Comparison of ENCODE assay signal across 18 cellular contexts in genomic region chr20:40667503-40667902, GRCh38. TPM values are rescaled to one million over a fixed set of nuclear protein-coding genes. Genes with fewer than 3 reads are reported as not detected.
DNase-seq lines count a peak whose midpoint lies in the region; ATAC-seq, FAIRE-seq and TF ChIP-seq lines count a peak whose summit lies in the region.
"Had no signal": no experiment of that assay in that cellular context is flagged by ENCODE, and none has a peak within 500 bp of the region (broad histone marks: within the 10 kb centered on the region; RNA-seq: fewer than 3 reads in every experiment).

No MANE protein-coding gene starts in this region.

- peak overlapping the region; percentile 13; the same call in 1 of the 2 replicates for H2BK15ac ChIP-seq in H1 (ENCODE audit: low read length)

- no peak overlapping the region for H3K56ac ChIP-seq in H1 (replicated peaks; ENCODE audit: insufficient read length, low read depth, low read length)

- H4K5ac ChIP-seq in H1 (ENCODE audit: insufficient read length, low read depth, low read length) = no peak overlapping the region

- no peak overlapping the region for H3K4ac ChIP-seq in H1 (replicated peaks; ENCODE audit: insufficient read length, low read depth, low read length)

- TF ChIP-seq EP300 in H1 (IDR thresholded peaks at IDR 0.05; ENCODE audit: borderline replicate concordance in 1 of 2, low read depth in 2 of 2, low read length in 2 of 2) = no peak

- peak; percentile 78 for FAIRE-seq in GM12891 (lab: Jason Lieb, UNC)
- peak; percentile 100 for FAIRE-seq in HTR-8/SVneo (lab: Jason Lieb, UNC)
- no peak for FAIRE-seq in H1 (lab: Jason Lieb, UNC)
- FAIRE-seq: GM12892 had no signal

- H3K18ac ChIP-seq in H1 (ENCODE audit: extremely low read depth, low read length) = no peak overlapping the region

- H2AK5ac ChIP-seq in H1 (ENCODE audit: low read depth, low read length) = 0 out of 2 replicates have a peak overlapping the region, but pooled peaks have one; percentile 47

- no peak overlapping the region for H3K9ac ChIP-seq in H1 (replicated peaks in 1 of 4; ENCODE audit: extremely low read depth in 1 of 4, low read depth in 3 of 4, low read length in 3 of 4)
- H3K9ac ChIP-seq: BLaER1 treated with 17β-estradiol and CSF1 and Interleukin-3, amounts not matched to agents 10 nM and 100 nM; KMS-11 had no signal

- H3K23ac ChIP-seq in H1 (ENCODE audit: insufficient read length) = no peak overlapping the region

- no peak overlapping the region; the same call in 1 of the 2 replicates for H2BK20ac ChIP-seq in H1 (ENCODE audit: low read length)

- POLR2A ChIA-PET in H1 (lab: Charles Lee; ENCODE audit: partially characterized antibody) = no interaction called here

- H3K23me2 ChIP-seq in H1 (ENCODE audit: low read depth, low read length) = peaks cover 5% of the 10 kb centered on the region; the same call in 1 of the 2 replicates

- H3K9me3 ChIP-seq in H1 (ENCODE audit: insufficient read depth in 2 of 2, low read depth in 1 of 2, low read length in 1 of 2) (no peaks in the 10 kb centered on the region), heart left ventricle (no peaks in the 10 kb centered on the region)
- H3K9me3 ChIP-seq: BLaER1 treated with 17β-estradiol and CSF1 and Interleukin-3, amounts not matched to agents 10 nM and 100 nM had no signal

- TF ChIP-seq POLR2A in GM12891 (IDR thresholded peaks at IDR 0.05; ENCODE audit: low read depth, low read length) (no peak), H1 (IDR thresholded peaks at IDR 0.05; ENCODE audit: control extremely low read depth in 1 of 2, low read depth in 2 of 2, low read length in 2 of 2) (no peak), heart left ventricle (IDR thresholded peaks at IDR 0.05) (no peak)

- WGBS in H1 (ENCODE audit: extremely low coverage in 1 of 2, insufficient coverage in 1 of 2, insufficient read length in 1 of 2, insufficient replicate concordance in 2 of 2, low coverage in 1 of 2, low lambda C conversion rate in 2 of 2, missing lambda C conversion rate in 1 of 2), 2 experiments = 95% methylated on average over 3 of the region's 3 CpGs; no CpG with 5 or more reads in 1 of the 2 experiments
- 92 to 95% (median 93%) methylated on average over 3 of the region's 3 CpGs for WGBS in heart left ventricle, 4 donors

- CTCF ChIA-PET in H1 (lab: Charles Lee; ENCODE audit: partially characterized antibody) = no interaction called here

- H2BK120ac ChIP-seq in H1 (replicated peaks; ENCODE audit: low read depth, low read length) = no peak overlapping the region

- H2BK5ac ChIP-seq in H1 (ENCODE audit: low read depth, low read length) = peak overlapping the region; percentile 32; the same call in 1 of the 2 replicates

- no peak overlapping the region for H2AFZ ChIP-seq in H1 (ENCODE audit: low read length)

- H3K27ac ChIP-seq in H1 (ENCODE audit: low read depth, low read length) = no peak overlapping the region
- H3K27ac ChIP-seq in heart left ventricle = no peak overlapping the region
- H3K27ac ChIP-seq: BLaER1 treated with 17β-estradiol and CSF1 and Interleukin-3, amounts not matched to agents 10 nM and 100 nM; KMS-11 had no signal

- peaks cover 0 to 2% of the 10 kb centered on the region in 2 experiments for H4K20me1 ChIP-seq in H1 (replicated peaks in 1 of 2; ENCODE audit: control insufficient read depth in 1 of 2, insufficient read depth in 2 of 2, low read length in 2 of 2)
- H4K20me1 ChIP-seq: BLaER1 treated with 17β-estradiol and CSF1 and Interleukin-3, amounts not matched to agents 10 nM and 100 nM had no signal

- H3K14ac ChIP-seq in H1 (ENCODE audit: insufficient read length) = no peak overlapping the region

- H3K79me1 ChIP-seq in H1 (ENCODE audit: low read depth, low read length) = no peaks in the 10 kb centered on the region

- H3K36me3 ChIP-seq in H1 (ENCODE audit: control insufficient read depth in 2 of 4, insufficient read depth in 4 of 4, low read length in 3 of 4) = no peaks in the 10 kb centered on the region
- no peaks in the 10 kb centered on the region for H3K36me3 ChIP-seq in heart left ventricle
- H3K36me3 ChIP-seq: BLaER1 treated with 17β-estradiol and CSF1 and Interleukin-3, amounts not matched to agents 10 nM and 100 nM had no signal

- H3K4me2 ChIP-seq in H1 (ENCODE audit: insufficient read depth in 1 of 2, low read depth in 2 of 2, low read length in 2 of 2) = no peak overlapping the region
- H3K4me2 ChIP-seq: BLaER1 treated with 17β-estradiol and CSF1 and Interleukin-3, amounts not matched to agents 10 nM and 100 nM; KMS-11 had no signal

- no peaks in the 10 kb centered on the region for H3K27me3 ChIP-seq in H1 (replicated peaks in 1 of 4; ENCODE audit: control insufficient read depth in 3 of 4, extremely low read depth in 1 of 4, insufficient read depth in 3 of 4, low read length in 3 of 4)
- H3K27me3 ChIP-seq in heart left ventricle = peaks cover 0 to 1% (median 0%) of the 10 kb centered on the region in 9 donors
- H3K27me3 ChIP-seq: BLaER1 treated with 17β-estradiol and CSF1 and Interleukin-3, amounts not matched to agents 10 nM and 100 nM had no signal

- intact Hi-C loops in heart left ventricle (cut with DNase I) = no loop called here

- H4K8ac ChIP-seq in H1 (ENCODE audit: extremely low read depth, insufficient read depth, low read length) = no peak overlapping the region

- H3K4me3 ChIP-seq in H1 (ENCODE audit: extremely low read depth in 1 of 4, insufficient read depth in 2 of 4, low read depth in 3 of 4, low read length in 4 of 4) (no peak overlapping the region), heart left ventricle (no peak overlapping the region)
- H3K4me3 ChIP-seq: BLaER1 treated with 17β-estradiol and CSF1 and Interleukin-3, amounts not matched to agents 10 nM and 100 nM had no signal

- H2BK12ac ChIP-seq in H1 (ENCODE audit: low read depth, low read length) = peak overlapping the region; percentile 40; the same call in 1 of the 2 replicates

- H4K91ac ChIP-seq in H1 (replicated peaks; ENCODE audit: insufficient read length, low read length) = peak overlapping the region; percentile 5

- H3K4me1 ChIP-seq in H1 (replicated peaks in 1 of 4; ENCODE audit: control insufficient read depth in 3 of 4, insufficient read depth in 4 of 4, low read length in 3 of 4) = no peaks in the 10 kb centered on the region; a peak in 1 of 7 replicates
- H3K4me1 ChIP-seq in heart left ventricle = no peaks in the 10 kb centered on the region
- H3K4me1 ChIP-seq: BLaER1 treated with 17β-estradiol and CSF1 and Interleukin-3, amounts not matched to agents 10 nM and 100 nM had no signal

- no peak for TF ChIP-seq RAD21 in H1 (IDR thresholded peaks at IDR 0.05 in 1 of 2, conservative IDR thresholded peaks at IDR 0.05 in 1 of 2; ENCODE audit: low read depth in 2 of 2, low read length in 2 of 2)

- DNase-seq in GM12891 (ENCODE audit: insufficient read length, low spot score) (no peak), HTR-8/SVneo (ENCODE audit: insufficient read length, low spot score) (no peak), H1 (ENCODE audit: low read depth in 1 of 2, low spot score in 2 of 2) (no peak), heart left ventricle (no peak), NCI-H1105 (lab: John Stamatoyannopoulos, UW) (no peak)
- DNase-seq: CD4-positive, CD25-positive, alpha-beta regulatory T cell; CD8-positive, alpha-beta memory T cell; COR-L47; DMS 273 treated with DMSO at 0.1 percent for 48 hours; DMS53; DND-41; EL; HCEC 1CT; HFFc6 had no signal

- no peak for TF ChIP-seq CTCF in H1 (IDR thresholded peaks at IDR 0.05; ENCODE audit: control extremely low read depth in 1 of 3, insufficient read depth in 1 of 3, low read depth in 1 of 3, low read length in 3 of 3)
- TF ChIP-seq CTCF in heart left ventricle (IDR thresholded peaks at IDR 0.05) = no peak

- ATAC-seq in GM19351 (IDR thresholded peaks at IDR 0.05; ENCODE audit: unreplicated experiment) (no peak), heart left ventricle (no peak)

- no peaks in the 10 kb centered on the region; a peak in 1 of 4 replicates for H3K79me2 ChIP-seq in H1 (ENCODE audit: control insufficient read depth in 1 of 2, insufficient read depth in 2 of 2, low read length in 2 of 2)

TF ChIP-seq in GM12891, 5 proteins besides CTCF, POLR2A, EP300 and RAD21:
- TF ChIP-seq TAF1 (IDR thresholded peaks at IDR 0.05; ENCODE audit: low read depth, low read length) = no peak
- no peak for TF ChIP-seq SPI1 (IDR thresholded peaks at IDR 0.05; ENCODE audit: low read depth, low read length)
- TF ChIP-seq PAX5 (IDR thresholded peaks at IDR 0.05; ENCODE audit: insufficient read depth, low read length, severe bottlenecking) = no peak
- no peak for TF ChIP-seq POU2F2 (IDR thresholded peaks at IDR 0.05; ENCODE audit: low read depth, low read length)
- no peak for TF ChIP-seq POLR2AphosphoS5 (IDR thresholded peaks at IDR 0.05; ENCODE audit: low read depth, low read length)
TF ChIP-seq in GM12891: peak in this region for 0.

TF ChIP-seq in H1, 55 proteins besides CTCF, POLR2A, EP300 and RAD21 (continues in another document):
- TF ChIP-seq GABPA (IDR thresholded peaks at IDR 0.05; ENCODE audit: borderline replicate concordance, insufficient read depth, low read length) = no peak
- no peak for TF ChIP-seq CREB1 (IDR thresholded peaks at IDR 0.05)
- no peak for TF ChIP-seq CEBPB (IDR thresholded peaks at IDR 0.05; ENCODE audit: low read depth, low read length)
- TF ChIP-seq SP2 (IDR thresholded peaks at IDR 0.05; ENCODE audit: low read length) = no peak
- TF ChIP-seq PHF8 (conservative IDR thresholded peaks at IDR 0.05; ENCODE audit: low read depth, low read length) = no peak
- no peak for TF ChIP-seq EZH2 (IDR thresholded peaks at IDR 0.05; ENCODE audit: low read depth, low read length, severe bottlenecking)
- TF ChIP-seq, protein P1, sequence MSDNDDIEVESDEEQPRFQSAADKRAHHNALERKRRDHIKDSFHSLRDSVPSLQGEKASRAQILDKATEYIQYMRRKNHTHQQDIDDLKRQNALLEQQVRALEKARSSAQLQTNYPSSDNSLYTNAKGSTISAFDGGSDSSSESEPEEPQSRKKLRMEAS (IDR thresholded peaks at IDR 0.05) = no peak
- no peak for TF ChIP-seq SUZ12 (IDR thresholded peaks at IDR 0.05; ENCODE audit: low read length)
- no peak for TF ChIP-seq CHD1 (IDR thresholded peaks at IDR 0.05; ENCODE audit: low read depth, low read length)
- TF ChIP-seq KDM5A (IDR thresholded peaks at IDR 0.05; ENCODE audit: low read length) = no peak
- no peak for TF ChIP-seq CHD2 (IDR thresholded peaks at IDR 0.05; ENCODE audit: low read length)

RNA-seq across cellular contexts. Expression of gene MAFB, which starts 21.5 kb away (rescaled TPM):
- polyA plus RNA-seq in GM12891 (2012; ENCODE audit: low read depth, missing spikeins) = not detected
- 1.6 and 1.8 TPM in 2 replicates for total RNA-seq in H1 (2021; fragmentation: NEBNext Ultra II Directional; extraction: Animal tissue kit (Norgen Biotek cat#: 25700))
- 0.83 and 1.1 TPM in 2 replicates for polyA plus RNA-seq in H1 (2011; rRNA removed)
- 0.54 TPM for polyA plus RNA-seq in H1 (2011; cell fraction: cytosol; rRNA removed)
- polyA plus RNA-seq in H1 (2011; cell fraction: nucleus; rRNA removed) = 1.4 TPM
- 0.77 to 1.4 TPM (median 1.2 TPM) in 4 replicates for polyA plus RNA-seq in H1 (2012, experiment 1 of 2)
- polyA plus RNA-seq in H1 (2012, experiment 2 of 2) = 1.6 TPM
- polyA plus RNA-seq in H1 (2013, experiment 1 of 2) = 1.7 TPM
- polyA plus RNA-seq in H1 (2013, experiment 2 of 2) = 1.4 TPM
- 0.66 and 0.76 TPM in 2 replicates for polyA minus RNA-seq in H1 (2011; rRNA and poly(A)+ RNA removed)
- polyA minus RNA-seq in H1 (2011; cell fraction: cytosol; rRNA and poly(A)+ RNA removed) = 1.4 TPM
- polyA minus RNA-seq in H1 (2011; cell fraction: nucleus; rRNA and poly(A)+ RNA removed) = 4.2 TPM
- total RNA-seq in heart left ventricle = 10 to 100 TPM in 5 of 9 donors, 1 to 10 TPM in 4; 5.3 to 62.1 (median 12.1) TPM
- 1 to 10 TPM; 2.0 to 5.7 TPM for polyA plus RNA-seq in heart left ventricle
- total RNA-seq: CD4-positive, CD25-positive, alpha-beta regulatory T cell had no signal
- polyA plus RNA-seq: CD8-positive, alpha-beta memory T cell had no signal
